ENCODE assay signal across 23 cellular contexts in genomic region chr6:61606500-61606899, GRCh38.
DNase-seq lines count a peak whose midpoint lies in the region; ATAC-seq lines count a peak whose summit lies in the region.
"Had no signal": no experiment of that assay in that cellular context is flagged by ENCODE, and none has a peak within 500 bp of the region (broad histone marks: within the 10 kb centered on the region; RNA-seq: fewer than 3 reads in every experiment).

No MANE protein-coding gene starts in this region.

- H3K36me3 ChIP-seq in ES-I3 (ENCODE audit: insufficient read depth, low read length) = no peaks in the 10 kb centered on the region
- H3K36me3 ChIP-seq in HUES64 (ENCODE audit: insufficient read depth, low read length) = no peaks in the 10 kb centered on the region
- no peaks in the 10 kb centered on the region for H3K36me3 ChIP-seq in neuronal stem cell (replicated peaks in 1 of 2; ENCODE audit: control insufficient read depth in 2 of 2, insufficient read depth in 2 of 2, low read length in 2 of 2)
- H3K36me3 ChIP-seq: BE2C had no signal

- WGBS in HUES64 = 66% methylated on average over 2 of the region's 2 CpGs
- WGBS in neuronal stem cell (ENCODE audit: extremely low coverage in 2 of 2, insufficient read length in 2 of 2, insufficient replicate concordance in 1 of 2), 2 donors = no CpG with 5 or more reads among the region's 2 CpGs

- H4K91ac ChIP-seq in neuronal stem cell (ENCODE audit: low read depth, low read length, poor library complexity) = no peak overlapping the region

- H3K9me3 ChIP-seq in ES-I3 (ENCODE audit: control insufficient read depth, insufficient read depth, low read length) (no peaks in the 10 kb centered on the region), HUES64 (ENCODE audit: insufficient read depth, low read depth, low read length) (peaks cover 2% of the 10 kb centered on the region; the same call in 1 of the 2 replicates), neuronal stem cell (replicated peaks in 1 of 2; ENCODE audit: control insufficient read depth in 2 of 2, insufficient read depth in 1 of 2, low read depth in 1 of 2, low read length in 2 of 2) (peaks cover 0 to 2% of the 10 kb centered on the region in 2 donors)
- H3K9me3 ChIP-seq: BE2C had no signal

- no peak overlapping the region for H2BK5ac ChIP-seq in neuronal stem cell (ENCODE audit: low read length)

- no peak overlapping the region for H2BK15ac ChIP-seq in neuronal stem cell (ENCODE audit: low read length)

- H3K4ac ChIP-seq in neuronal stem cell (ENCODE audit: low read length) = no peak overlapping the region

- H3K9ac ChIP-seq in ES-I3 (ENCODE audit: low read depth, low read length) (peak overlapping the region; percentile 0; the same call in 1 of the 2 replicates), HUES64 (ENCODE audit: low read depth, low read length) (peak overlapping the region; percentile 64), neuronal stem cell (ENCODE audit: low read depth, low read length, poor library complexity) (no peak overlapping the region)
- H3K9ac ChIP-seq: KMS-11 had no signal

- no peak overlapping the region for H3K23ac ChIP-seq in neuronal stem cell (ENCODE audit: low read depth, low read length, poor library complexity)

- H3K4me2 ChIP-seq in neuronal stem cell (ENCODE audit: insufficient read depth, low read length, poor library complexity, severe bottlenecking) = no peak overlapping the region
- H3K4me2 ChIP-seq: KMS-11 had no signal

- no peaks in the 10 kb centered on the region for H3K4me1 ChIP-seq in ES-I3 (ENCODE audit: insufficient read depth, low read length)
- H3K4me1 ChIP-seq in HUES64 (ENCODE audit: insufficient read depth, low read length) = peaks cover 17% of the 10 kb centered on the region
- no peaks in the 10 kb centered on the region for H3K4me1 ChIP-seq in neuronal stem cell (ENCODE audit: control insufficient read depth in 2 of 2, insufficient read depth in 1 of 2, low read depth in 1 of 2, low read length in 2 of 2)
- H3K4me1 ChIP-seq: BE2C had no signal

- no peak overlapping the region for H2BK120ac ChIP-seq in neuronal stem cell (ENCODE audit: low read depth, low read length)

- H3K27ac ChIP-seq in HUES64 (ENCODE audit: low read depth, low read length) (peak overlapping the region; percentile 84), neuronal stem cell (replicated peaks; ENCODE audit: low read length) (no peak overlapping the region)
- H3K27ac ChIP-seq: KMS-11 had no signal

- H2BK12ac ChIP-seq in neuronal stem cell (ENCODE audit: low read length) = no peak overlapping the region

- DNase-seq in iPS DF 19.7 (ENCODE audit: low read depth, low spot score) = peak; percentile 40
- peak; percentile 28 for DNase-seq in iPS-NIHi7 (ENCODE audit: extremely low spot score)
- DNase-seq in NCI-H748 treated with DMSO at 0.1 percent for 48 hours (lab: John Stamatoyannopoulos, UW) = no peak
- DNase-seq in neuronal stem cell (ENCODE audit: low spot score) = no peak
- DNase-seq: 8988T; ACHN; BE2C; CD8-positive, alpha-beta memory T cell; DMS 273 treated with DMSO at 0.1 percent for 48 hours; DMS79; EL; HCEC 1CT; IMR-90; MM.1S; NCI-H2029; NCI-H446 treated with DMSO at 0.1 percent for 48 hours; NCI-H526; SHP77 treated with DMSO at 0.1 percent for 48 hours had no signal

- H4K8ac ChIP-seq in neuronal stem cell (ENCODE audit: low read depth, low read length) = no peak overlapping the region

- H2AFZ ChIP-seq in neuronal stem cell (ENCODE audit: low read length) = no peak overlapping the region

- no peaks in the 10 kb centered on the region for H3K79me1 ChIP-seq in neuronal stem cell (ENCODE audit: low read depth, low read length)

- no peak overlapping the region for H2AK5ac ChIP-seq in neuronal stem cell (ENCODE audit: low read depth, low read length)

- H3K27me3 ChIP-seq in HUES64 (ENCODE audit: insufficient read depth, low read length) (no peaks in the 10 kb centered on the region), neuronal stem cell (ENCODE audit: control insufficient read depth in 3 of 3, insufficient read depth in 3 of 3, low read depth in 1 of 3, low read length in 3 of 3) (no peaks in the 10 kb centered on the region)
- H3K27me3 ChIP-seq: BE2C had no signal

- no peak overlapping the region for H3K18ac ChIP-seq in neuronal stem cell (ENCODE audit: low read length)

- ATAC-seq in HG03354 (IDR thresholded peaks at IDR 0.05; ENCODE audit: poor library complexity, severe bottlenecking, unreplicated experiment) = no peak
- ATAC-seq: Panc1 had no signal

- H3K4me3 ChIP-seq in HUES64 (ENCODE audit: low read length) (peak overlapping the region; percentile 32), neuronal stem cell (ENCODE audit: low read length in 2 of 2) (no peak overlapping the region)

- no peak overlapping the region for H3K14ac ChIP-seq in neuronal stem cell (ENCODE audit: low read length)

Comparison
In these comparisons a context has a peak if more than half of its experiments do, and no peak if none do; other contexts are left out.
1. DNase-seq: peak in iPS DF 19.7 (single experiment) and iPS-NIHi7 (single experiment); none in NCI-H748 treated with DMSO at 0.1 percent for 48 hours (single experiment) and neuronal stem cell (single experiment).